Comparison of ENCODE assay signal across 8 cellular contexts in genomic region chr13:113152894-113153809, GRCh38. TPM values are rescaled to one million over a fixed set of nuclear protein-coding genes. Genes with fewer than 3 reads are reported as not detected.
DNase-seq lines count a peak whose midpoint lies in the region; ATAC-seq and TF ChIP-seq lines count a peak whose summit lies in the region.

No MANE protein-coding gene starts in this region.

- peak overlapping the region; percentile 93 for H3K4me3 Mint-ChIP-seq in activated naive CD4-positive, alpha-beta T cell treated with anti-CD3 and anti-CD28 coated beads, Interleukin-2, amount 50 U/mL, for 24 hours
- peak overlapping the region; percentile 71 for H3K4me3 Mint-ChIP-seq in progenitor cell of endocrine pancreas (ENCODE audit: low read depth)

- H3K36me3 ChIP-seq in ACC112 (ENCODE audit: insufficient read depth, low read length) (no peaks in the 10 kb centered on the region), KMS-11 (ENCODE audit: insufficient read depth) (no peaks in the 10 kb centered on the region), heart left ventricle (no peaks in the 10 kb centered on the region)

- intact Hi-C loops in heart left ventricle (cut with DNase I) = loop anchor here in 2 of 10 donors (5.0 to 10.0 kb wide), 2 partner anchors 52 to 54 kb away; partner anchors contain the start of genes CUL4A (in 2 of the 2) and PCID2 (in 2 of the 2)

- H3K27me3 ChIP-seq in ACC112 (ENCODE audit: insufficient read depth, low read length) = no peaks in the 10 kb centered on the region
- no peaks in the 10 kb centered on the region for H3K27me3 ChIP-seq in KMS-11 (ENCODE audit: insufficient read depth, low read depth)
- peaks cover 0 to 7% (median 0%) of the 10 kb centered on the region in 9 donors for H3K27me3 ChIP-seq in heart left ventricle

- H4K20me1 ChIP-seq in KMS-11 (ENCODE audit: insufficient read depth) = no peaks in the 10 kb centered on the region

- ATAC-seq in GM18873 (IDR thresholded peaks at IDR 0.05; ENCODE audit: low FRiP score, unreplicated experiment) (peak; percentile 23), heart left ventricle (peak; percentile 45 to 63 (median 62))

- H3K4me1 ChIP-seq in ACC112 (ENCODE audit: control insufficient read depth, insufficient read depth, low read length, unreplicated experiment) (peaks cover 5% of the 10 kb centered on the region), KMS-11 (ENCODE audit: low read depth, poor library complexity, severe bottlenecking) (peaks cover 9% of the 10 kb centered on the region), heart left ventricle (peaks cover 3 to 24% (median 14%) of the 10 kb centered on the region in 12 donors)

- H3K27ac ChIP-seq in ACC112 (ENCODE audit: low read depth, low read length) = peak overlapping the region; percentile 36; the same call in 1 of the 2 replicates
- H3K27ac ChIP-seq in KMS-11 = no peak overlapping the region
- peak overlapping the region; percentile 58 to 95 (median 88) for H3K27ac ChIP-seq in heart left ventricle

- DNase-seq in heart left ventricle = peak; percentile 50 to 78 (median 71)
- peak; percentile 38 for DNase-seq in progenitor cell of endocrine pancreas (ENCODE audit: low spot score, unreplicated experiment)
- no peak for DNase-seq in SKM-1 treated with dmso at 0.1 percent for 144 hours (lab: John Stamatoyannopoulos, UW; ENCODE audit: unreplicated experiment)
- no peak for DNase-seq in SKM-1 (lab: John Stamatoyannopoulos, UW; ENCODE audit: unreplicated experiment)

- no peaks in the 10 kb centered on the region for H3K27me3 Mint-ChIP-seq in activated naive CD4-positive, alpha-beta T cell treated with anti-CD3 and anti-CD28 coated beads, Interleukin-2, amount 50 U/mL, for 24 hours
- peaks cover 31% of the 10 kb centered on the region for H3K27me3 Mint-ChIP-seq in progenitor cell of endocrine pancreas

- H3K9me3 ChIP-seq in heart left ventricle = no peaks in the 10 kb centered on the region

- H3K79me2 ChIP-seq in ACC112 (ENCODE audit: control insufficient read depth, insufficient read depth, low read length, unreplicated experiment) (no peaks in the 10 kb centered on the region), KMS-11 (ENCODE audit: insufficient read depth, low read depth) (no peaks in the 10 kb centered on the region)

- no peaks in the 10 kb centered on the region for H3K36me3 Mint-ChIP-seq in activated naive CD4-positive, alpha-beta T cell treated with anti-CD3 and anti-CD28 coated beads, Interleukin-2, amount 50 U/mL, for 24 hours
- no peaks in the 10 kb centered on the region for H3K36me3 Mint-ChIP-seq in progenitor cell of endocrine pancreas (ENCODE audit: insufficient read depth)

- TF ChIP-seq POLR2A in heart left ventricle (IDR thresholded peaks at IDR 0.05) = no peak

- no peaks in the 10 kb centered on the region for H3K9me3 Mint-ChIP-seq in activated naive CD4-positive, alpha-beta T cell treated with anti-CD3 and anti-CD28 coated beads, Interleukin-2, amount 50 U/mL, for 24 hours
- H3K9me3 Mint-ChIP-seq in progenitor cell of endocrine pancreas (ENCODE audit: low read depth) = no peaks in the 10 kb centered on the region

- H2AFZ ChIP-seq in ACC112 (ENCODE audit: low read length, unreplicated experiment) = peak overlapping the region; percentile 90
- peak overlapping the region; percentile 75 for H2AFZ ChIP-seq in KMS-11 (ENCODE audit: low read depth)

- H3K4me3 ChIP-seq in ACC112 (ENCODE audit: low read depth, low read length) = peak overlapping the region; percentile 78
- H3K4me3 ChIP-seq in KMS-11 (IDR thresholded peaks at IDR 0.05; ENCODE audit: insufficient read depth, low read depth, low read length) = no peak overlapping the region
- H3K4me3 ChIP-seq in heart left ventricle = peak overlapping the region; percentile 31 to 68 (median 53)

- no peak overlapping the region for H3K9ac ChIP-seq in KMS-11

- H3K4me1 Mint-ChIP-seq in activated naive CD4-positive, alpha-beta T cell treated with anti-CD3 and anti-CD28 coated beads, Interleukin-2, amount 50 U/mL, for 24 hours = peaks cover 17% of the 10 kb centered on the region
- H3K4me1 Mint-ChIP-seq in progenitor cell of endocrine pancreas (ENCODE audit: low read depth) = peaks cover 10% of the 10 kb centered on the region

- H3K4me2 ChIP-seq in KMS-11 = peak overlapping the region; percentile 60; the same call in 1 of the 2 replicates

- 10 to 23% (median 12%) methylated on average over 34 to 62 of the region's 62 CpGs for WGBS in heart left ventricle, 4 donors

- H3K27ac Mint-ChIP-seq in activated naive CD4-positive, alpha-beta T cell treated with anti-CD3 and anti-CD28 coated beads, Interleukin-2, amount 50 U/mL, for 24 hours = peak overlapping the region; percentile 89
- H3K27ac Mint-ChIP-seq in progenitor cell of endocrine pancreas = peak overlapping the region; percentile 92

- TF ChIP-seq CTCF in KMS-11 (conservative IDR thresholded peaks at IDR 0.05; ENCODE audit: low read depth, low read length) = no peak
- no peak for TF ChIP-seq CTCF in heart left ventricle (IDR thresholded peaks at IDR 0.05)
- TF ChIP-seq CTCF in progenitor cell of endocrine pancreas (IDR thresholded peaks at IDR 0.05; ENCODE audit: unreplicated experiment) = no peak

RNA-seq across cellular contexts. Expression of gene PROZ, which starts 5.3 kb away (rescaled TPM):
- total RNA-seq in heart left ventricle (not detected), progenitor cell of endocrine pancreas (not detected in 2 replicates)
- not detected for polyA plus RNA-seq in heart left ventricle

RNA-seq across cellular contexts. Expression of gene F10, which starts 30.6 kb away (rescaled TPM):
- 10 to 100 TPM in 4 of 9 donors, 1 to 10 TPM in 5; 2.4 to 13.6 (median 9.8) TPM for total RNA-seq in heart left ventricle
- 1 to 10 TPM; 2.4 to 9.2 TPM for polyA plus RNA-seq in heart left ventricle
- total RNA-seq in progenitor cell of endocrine pancreas = 29.7 and 30.2 TPM in 2 replicates

RNA-seq across cellular contexts. Expression of gene F7, which starts 47.6 kb away (rescaled TPM):
- total RNA-seq in heart left ventricle (under 1 TPM in 3 of 9 donors, not detected in 6; 0.10 to 0.41 (median 0.16) TPM), progenitor cell of endocrine pancreas (5.7 and 7.3 TPM in 2 replicates)
- under 1 TPM in 1 of 2 donors, not detected in 1; 0.01 TPM for polyA plus RNA-seq in heart left ventricle

RNA-seq across cellular contexts. Expression of gene PCID2, which starts 55.3 kb away (rescaled TPM):
- total RNA-seq in heart left ventricle (10 to 100 TPM; 40.1 to 60.2 (median 45.2) TPM), progenitor cell of endocrine pancreas (52.1 and 58.7 TPM in 2 replicates)
- polyA plus RNA-seq in heart left ventricle = 10 to 100 TPM; 30.0 to 57.7 TPM

RNA-seq across cellular contexts. Expression of gene CUL4A, which starts 56.3 kb away (rescaled TPM):
- total RNA-seq in heart left ventricle (100 to 1,000 TPM in 7 of 9 donors, 10 to 100 TPM in 2; 86.7 to 121 (median 114) TPM), progenitor cell of endocrine pancreas (75.8 and 77.1 TPM in 2 replicates)
- 10 to 100 TPM; 29.7 to 82.1 TPM for polyA plus RNA-seq in heart left ventricle

Comparison
In these comparisons a context has a peak if more than half of its experiments do, and no peak if none do; other contexts are left out.
1. DNase-seq: peak in heart left ventricle (5 of 5) and progenitor cell of endocrine pancreas (single experiment); none in SKM-1 treated with dmso at 0.1 percent for 144 hours (single experiment) and SKM-1 (single experiment).